Comparison of ENCODE assay signal across 8 cellular contexts in the genomic region with DNA sequence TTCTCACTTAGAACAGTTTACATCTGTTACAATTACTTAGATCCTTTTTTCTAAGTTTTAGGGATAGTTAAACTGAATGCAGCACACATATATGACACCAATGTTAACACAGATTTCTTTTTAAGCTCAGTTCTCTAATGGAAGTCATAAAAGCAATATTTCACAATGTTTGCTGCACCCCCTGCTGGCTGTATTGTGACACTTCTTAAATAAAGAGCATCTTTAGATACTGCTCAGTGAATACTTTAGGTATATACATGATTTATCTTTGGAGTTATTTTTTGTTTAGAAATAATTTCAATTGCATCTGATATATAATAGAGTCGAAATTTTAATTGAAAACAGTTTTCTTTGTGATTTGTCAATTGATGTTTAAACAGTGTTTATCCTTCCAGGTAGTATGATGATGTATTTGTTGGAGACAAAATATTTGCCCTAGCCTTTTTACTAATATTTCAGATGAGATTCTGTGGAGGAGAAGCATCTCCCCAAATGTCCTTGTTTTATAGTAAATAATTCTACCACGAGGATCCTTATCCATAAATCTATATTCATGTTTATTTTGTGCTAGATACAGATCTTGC.
DNase-seq lines count a peak whose midpoint lies in the region; ATAC-seq and TF ChIP-seq lines count a peak whose summit lies in the region.

No MANE protein-coding gene starts in this region.

- no peak overlapping the region for H3K4me3 Mint-ChIP-seq in activated T-helper 17 cell treated with anti-CD3 and anti-CD28 coated beads, Interleukin-2, amount 50 U/mL, for 72 hours

- intact Hi-C loops in Right ventricle myocardium superior (cut with DNase I): no loop called here
- intact Hi-C loops in Right ventricle myocardium inferior (cut with DNase I): loop anchor here (2.0 to 10.0 kb wide), 3 partner anchors 197 to 953 kb away; no protein-coding TSS in a partner anchor

- ATAC-seq in Right ventricle myocardium superior (ENCODE audit: poor library complexity): peak; percentile 61
- no peak for ATAC-seq in Right ventricle myocardium inferior
- ATAC-seq in HG02885 (IDR thresholded peaks at IDR 0.05; ENCODE audit: poor library complexity, unreplicated experiment): peak; percentile 58
- no peak for ATAC-seq in activated T-helper 17 cell treated with anti-CD3 and anti-CD28 coated beads, Interleukin-2, amount 50 U/mL, for 72 hours (replicated peaks)

- H3K27ac Mint-ChIP-seq in activated T-helper 17 cell treated with anti-CD3 and anti-CD28 coated beads, Interleukin-2, amount 50 U/mL, for 72 hours: no peak overlapping the region

- TF ChIP-seq CTCF in fibroblast of mammary gland (conservative IDR thresholded peaks at IDR 0.05; ENCODE audit: control insufficient read depth, insufficient read depth, low read depth, low read length): peak; percentile 80

- DNase-seq in Right ventricle myocardium superior (no peak), Right ventricle myocardium inferior (ENCODE audit: missing footprints) (no peak), NCI-H2227 treated with DMSO at 0.1 percent for 48 hours (lab: John Stamatoyannopoulos, UW) (peak; percentile 58), fibroblast of mammary gland (ENCODE audit: low read depth) (peak; percentile 77), pons (ENCODE audit: low spot score) (peak; percentile 81)
- peak; percentile 47 to 56 for DNase-seq in activated CD4-positive, alpha-beta T cell treated with anti-CD3 and anti-CD28 coated beads, Interleukin-2, amount 50 U/mL, for 48 hours

- H3K9me3 Mint-ChIP-seq in activated T-helper 17 cell treated with anti-CD3 and anti-CD28 coated beads, Interleukin-2, amount 50 U/mL, for 72 hours: no peaks in the 10 kb centered on the region

- H3K4me1 Mint-ChIP-seq in activated T-helper 17 cell treated with anti-CD3 and anti-CD28 coated beads, Interleukin-2, amount 50 U/mL, for 72 hours: peaks cover 10% of the 10 kb centered on the region

- peaks cover 4% of the 10 kb centered on the region for H3K36me3 Mint-ChIP-seq in activated T-helper 17 cell treated with anti-CD3 and anti-CD28 coated beads, Interleukin-2, amount 50 U/mL, for 72 hours (ENCODE audit: low read depth)

- H3K4me3 ChIP-seq in fibroblast of mammary gland (ENCODE audit: control insufficient read depth, low read depth, low read length): no peak overlapping the region

- H3K27me3 Mint-ChIP-seq in activated T-helper 17 cell treated with anti-CD3 and anti-CD28 coated beads, Interleukin-2, amount 50 U/mL, for 72 hours: no peaks in the 10 kb centered on the region

Comparison
In these comparisons a context has a peak if more than half of its experiments do, and no peak if none do; other contexts are left out.
1. ATAC-seq: peak in Right ventricle myocardium superior (single experiment) and HG02885 (single experiment); none in Right ventricle myocardium inferior (single experiment) and activated T-helper 17 cell treated with anti-CD3 and anti-CD28 coated beads, Interleukin-2, amount 50 U/mL, for 72 hours (single experiment).
2. DNase-seq: peak in NCI-H2227 treated with DMSO at 0.1 percent for 48 hours (single experiment), activated CD4-positive, alpha-beta T cell treated with anti-CD3 and anti-CD28 coated beads, Interleukin-2, amount 50 U/mL, for 48 hours (2 of 2), fibroblast of mammary gland (single experiment) and pons (single experiment); none in Right ventricle myocardium superior (single experiment) and Right ventricle myocardium inferior (single experiment).